ENCODE assay signal across 23 cellular contexts in genomic region chr17:1414001-1414574, GRCh38. TPM values are rescaled to one million over a fixed set of nuclear protein-coding genes. Genes with fewer than 3 reads are reported as not detected.
DNase-seq lines count a peak whose midpoint lies in the region; ATAC-seq, FAIRE-seq and TF ChIP-seq lines count a peak whose summit lies in the region.
"Had no signal": no experiment of that assay in that cellular context is flagged by ENCODE, and none has a peak within 500 bp of the region (broad histone marks: within the 10 kb centered on the region; RNA-seq: fewer than 3 reads in every experiment).

No MANE protein-coding gene starts in this region.

- intact Hi-C loops in MCF 10A (cut with micrococcal nuclease) (no loop called here), breast epithelium (cut with DNase I; ENCODE audit: low total_unique reads) (no loop called here), kidney (cut with DNase I) (no loop called here), spleen (cut with DNase I; ENCODE audit: low total_unique reads) (no loop called here), left colon (cut with DNase I, micrococcal nuclease) (no loop called here)

- ATAC-seq in HG03045 (IDR thresholded peaks at IDR 0.05; ENCODE audit: unreplicated experiment) (no peak), left colon (no peak)

- H3K9me3 Mint-ChIP-seq in MCF 10A (ENCODE audit: unreplicated experiment) (peaks cover 6% of the 10 kb centered on the region), chondrocyte (ENCODE audit: low read depth) (no peaks in the 10 kb centered on the region)
- H3K9me3 Mint-ChIP-seq: activated T-cell treated with anti-CD3 and anti-CD28 coated beads, Interleukin-2, amount 50 U/mL, for 24 hours; brain had no signal

- H3K4me3 ChIP-seq in breast epithelium (no peak overlapping the region), kidney (ENCODE audit: low read length in 2 of 2) (no peak overlapping the region), spleen (no peak overlapping the region)
- H3K4me3 ChIP-seq: adrenal gland, skin epidermis, upper lobe of left lung had no signal

- H3K4me3 Mint-ChIP-seq in MCF 10A (ENCODE audit: unreplicated experiment): no peak overlapping the region
- H3K4me3 Mint-ChIP-seq in chondrocyte (ENCODE audit: unreplicated experiment): no peak overlapping the region
- H3K4me3 Mint-ChIP-seq: activated T-cell treated with anti-CD3 and anti-CD28 coated beads, Interleukin-2, amount 50 U/mL, for 24 hours; B cell; brain had no signal

- H3K4me1 Mint-ChIP-seq in MCF 10A (ENCODE audit: insufficient read depth, unreplicated experiment) (peaks cover 9% of the 10 kb centered on the region), chondrocyte (ENCODE audit: low read depth) (peaks cover 20% of the 10 kb centered on the region)
- H3K4me1 Mint-ChIP-seq: brain had no signal

- no peaks in the 10 kb centered on the region for H3K36me3 ChIP-seq in breast epithelium
- no peaks in the 10 kb centered on the region for H3K36me3 ChIP-seq in kidney (ENCODE audit: control insufficient read depth in 1 of 2, insufficient read depth in 2 of 2, low read length in 2 of 2)
- H3K36me3 ChIP-seq in spleen: peaks cover 0 to 33% (median 2%) of the 10 kb centered on the region in 6 donors
- H3K36me3 ChIP-seq: adrenal gland had no signal

- peaks cover 34% of the 10 kb centered on the region for H3K36me3 Mint-ChIP-seq in MCF 10A (ENCODE audit: insufficient read depth, unreplicated experiment)
- peaks cover 8% of the 10 kb centered on the region for H3K36me3 Mint-ChIP-seq in chondrocyte (ENCODE audit: low read depth)

- H3K4me1 ChIP-seq in breast epithelium (no peaks in the 10 kb centered on the region), kidney (ENCODE audit: control insufficient read depth in 1 of 2, insufficient read depth in 1 of 2, low read depth in 1 of 2, low read length in 2 of 2) (peaks cover 0 to 3% of the 10 kb centered on the region in 2 donors), spleen (peaks cover 0 to 7% (median 4%) of the 10 kb centered on the region in 6 donors)
- H3K4me1 ChIP-seq: adrenal gland had no signal

- TF ChIP-seq POLR2A in breast epithelium (IDR thresholded peaks at IDR 0.05) (no peak), spleen (IDR thresholded peaks at IDR 0.05) (no peak)

- H3K27ac ChIP-seq in breast epithelium (no peak overlapping the region), kidney (ENCODE audit: low read depth in 2 of 2, low read length in 2 of 2) (no peak overlapping the region), spleen (no peak overlapping the region)
- H3K27ac ChIP-seq: adrenal gland, skin epidermis had no signal

- FAIRE-seq in kidney (lab: Jason Lieb, UNC): no peak
- FAIRE-seq: colon, TTC549 had no signal

- H3K27me3 Mint-ChIP-seq in MCF 10A (ENCODE audit: insufficient read depth, unreplicated experiment) (no peaks in the 10 kb centered on the region), chondrocyte (ENCODE audit: low read depth) (no peaks in the 10 kb centered on the region)
- H3K27me3 Mint-ChIP-seq: activated T-cell treated with anti-CD3 and anti-CD28 coated beads, Interleukin-2, amount 50 U/mL, for 24 hours; B cell; brain had no signal

- H3K27me3 ChIP-seq in breast epithelium (no peaks in the 10 kb centered on the region), spleen (replicated peaks in 1 of 7) (no peaks in the 10 kb centered on the region)
- H3K27me3 ChIP-seq: adrenal gland, upper lobe of left lung had no signal

- no peak for TF ChIP-seq CTCF in MCF 10A (IDR thresholded peaks at IDR 0.05; ENCODE audit: unreplicated experiment)
- TF ChIP-seq CTCF in breast epithelium (IDR thresholded peaks at IDR 0.05): no peak
- TF ChIP-seq CTCF in chondrocyte (IDR thresholded peaks at IDR 0.05): no peak
- no peak for TF ChIP-seq CTCF in kidney (IDR thresholded peaks at IDR 0.05; ENCODE audit: borderline replicate concordance, extremely low read depth, insufficient read depth)
- TF ChIP-seq CTCF in spleen (IDR thresholded peaks at IDR 0.05 in 8 of 11, conservative IDR thresholded peaks at IDR 0.05 in 3 of 11): no peak

- no peaks in the 10 kb centered on the region for H3K9me3 ChIP-seq in breast epithelium
- H3K9me3 ChIP-seq in kidney (ENCODE audit: control insufficient read depth in 1 of 2, low read length in 2 of 2): no peaks in the 10 kb centered on the region
- no peaks in the 10 kb centered on the region for H3K9me3 ChIP-seq in spleen
- H3K9me3 ChIP-seq: adrenal gland, upper lobe of left lung had no signal

- no peak for DNase-seq in MCF 10A (ENCODE audit: unreplicated experiment)
- DNase-seq in breast epithelium (ENCODE audit: low spot score in 2 of 2): no peak
- DNase-seq in chondrocyte (ENCODE audit: low spot score): peak; percentile 30
- peak; percentile 40 for DNase-seq in kidney
- DNase-seq in spleen: peak; percentile 6
- DNase-seq in Ammon's horn (ENCODE audit: low spot score): no peak
- no peak for DNase-seq in left colon
- DNase-seq: activated CD4-positive, alpha-beta T cell treated with anti-CD3 and anti-CD28 coated beads for 1 hour; activated CD8-positive, alpha-beta memory T cell treated with anti-CD3 and anti-CD28 coated beads for 24 hours; activated gamma-delta T cell treated with Interleukin-2 at 50 U/mL for 16 hours; activated T-cell treated with anti-CD3 and anti-CD28 coated beads, Interleukin-2, amount 50 U/mL, for 24 hours; DMS79; effector CD8-positive, alpha-beta T cell; stimulated activated CD4-positive, alpha-beta T cell treated with anti-CD3 and anti-CD28 coated beads, Interleukin-1b, Interleukin-23, amount 100 ng/mL, for 48 hours; SW 1271 had no signal

- H3K9ac ChIP-seq in kidney (ENCODE audit: low read length in 2 of 2): no peak overlapping the region

- CTCF ChIA-PET in MCF 10A (lab: Yijun Ruan, JAX): interaction anchor here (1.0 to 1.2 kb wide), 2 partner anchors 14 to 49 kb away, joined by 3 to 4 read pairs; partner anchors contain the start of gene YWHAE

- BruUV-seq in MCF 10A (replicated peaks; lab: Mats Ljungman, UMichigan): TSS peak; percentile 7

- WGBS in spleen, 5 donors: 73 to 91% (median 86%) methylated on average over 9 of the region's 9 CpGs

- POLR2A ChIA-PET in MCF 10A (lab: Yijun Ruan, JAX): interaction anchor here (0.9 to 3.5 kb wide), 4 partner anchors 9 to 103 kb away, joined by 4 to 13 read pairs (median 10); partner anchors contain the start of genes INPP5K and YWHAE

- H3K27ac Mint-ChIP-seq in MCF 10A (ENCODE audit: low read depth, unreplicated experiment) (no peak overlapping the region), chondrocyte (ENCODE audit: unreplicated experiment) (no peak overlapping the region)
- H3K27ac Mint-ChIP-seq: activated T-cell treated with anti-CD3 and anti-CD28 coated beads, Interleukin-2, amount 50 U/mL, for 24 hours; B cell had no signal

RNA-seq across cellular contexts. Expression of gene YWHAE, which starts 14.1 kb away (rescaled TPM):
- total RNA-seq in MCF 10A (2022) (813 and 886 TPM in 2 replicates), breast epithelium (100 to 1,000 TPM; 481 to 610 (median 518) TPM), chondrocyte (362 to 407 TPM (median 372 TPM) in 3 replicates), kidney (495 TPM), spleen (100 to 1,000 TPM; 234 to 645 (median 289) TPM), left colon (100 to 1,000 TPM; 411 to 446 TPM)
- polyA plus RNA-seq in kidney (ENCODE audit: insufficient read depth, low read depth, low replicate concordance) (591 TPM), spleen (100 to 1,000 TPM; 104 to 199 (median 142) TPM)

RNA-seq across cellular contexts. Expression of gene CRK, which starts 41.9 kb away (rescaled TPM):
- total RNA-seq in MCF 10A (2022) (70.6 and 82.9 TPM in 2 replicates), breast epithelium (10 to 100 TPM; 73.7 to 84.5 (median 76.8) TPM), chondrocyte (65.8 to 70.4 TPM (median 70.4 TPM) in 3 replicates), kidney (61.3 TPM), spleen (10 to 100 TPM; 39.3 to 54.6 (median 48.2) TPM), left colon (10 to 100 TPM; 74.6 to 80.9 TPM)
- polyA plus RNA-seq in kidney (ENCODE audit: insufficient read depth, low read depth, low replicate concordance) (26.8 TPM), spleen (10 to 100 TPM; 11.7 to 20.7 (median 12.0) TPM)

Comparison
In these comparisons a context has a peak if more than half of its experiments do, and no peak if none do; other contexts are left out.
1. DNase-seq: peak in chondrocyte (single experiment), kidney (single experiment) and spleen (single experiment); none in MCF 10A (single experiment), breast epithelium (0 of 2), Ammon's horn (single experiment) and left colon (0 of 2).